Comparison of ENCODE assay signal across 14 cellular contexts in the genomic region with DNA sequence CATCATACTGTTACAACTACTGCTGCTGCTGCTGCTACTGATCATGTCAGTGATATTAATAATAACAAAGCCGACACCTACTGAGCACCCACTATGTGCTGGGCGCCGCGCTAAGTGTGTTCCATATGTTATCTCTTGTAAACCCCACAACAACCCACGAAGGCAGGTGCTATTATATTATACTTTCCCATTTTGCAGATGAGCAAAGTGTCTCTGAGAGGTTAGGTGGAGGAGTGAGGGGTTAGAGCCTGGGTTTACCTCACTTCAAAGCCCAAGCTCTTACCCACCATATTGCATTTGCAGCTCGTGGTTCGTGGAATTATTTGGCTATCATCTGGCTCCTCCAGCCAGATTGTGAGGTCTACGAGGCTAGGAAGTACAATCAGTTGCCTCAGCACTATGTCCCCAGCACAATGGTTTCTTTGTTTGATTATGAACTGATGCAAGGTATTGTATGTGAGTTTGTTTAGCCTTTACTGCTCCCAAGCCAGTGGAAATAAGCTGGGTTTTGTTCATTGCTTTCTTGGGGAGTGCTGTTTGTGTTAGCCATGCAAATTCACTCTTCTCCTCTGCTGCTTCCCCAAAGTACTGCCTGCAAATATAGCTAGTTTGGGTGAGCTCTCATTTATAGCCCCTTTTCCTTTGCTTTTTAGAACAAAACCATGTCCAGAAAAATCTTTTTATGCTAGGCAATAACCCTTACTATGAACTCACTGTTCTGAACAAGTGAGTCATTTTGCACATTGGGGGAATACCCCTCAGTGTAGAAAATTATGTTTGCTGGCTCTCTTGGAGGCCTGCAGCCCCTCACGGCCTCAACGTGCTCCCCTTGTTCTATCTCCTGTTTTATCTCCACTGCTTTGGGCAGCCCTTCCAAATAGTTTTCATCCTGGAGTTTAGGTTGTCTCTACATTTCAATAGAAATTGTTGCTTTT. TPM values are rescaled to one million over a fixed set of nuclear protein-coding genes. Genes with fewer than 3 reads are reported as not detected.
DNase-seq lines count a peak whose midpoint lies in the region; ATAC-seq and TF ChIP-seq lines count a peak whose summit lies in the region.
"Had no signal": no experiment of that assay in that cellular context is flagged by ENCODE, and none has a peak within 500 bp of the region (broad histone marks: within the 10 kb centered on the region; RNA-seq: fewer than 3 reads in every experiment).

No MANE protein-coding gene starts in this region.

- H3K14ac ChIP-seq in trophoblast cell (ENCODE audit: low read length): no peak overlapping the region

- no peak overlapping the region for H3K23ac ChIP-seq in trophoblast cell (ENCODE audit: low read length)

- H4K91ac ChIP-seq in trophoblast cell (ENCODE audit: low read depth, low read length): no peak overlapping the region

- H3K27me3 ChIP-seq in esophagus muscularis mucosa (peaks cover 0 to 12% (median 0%) of the 10 kb centered on the region in 4 donors), trophoblast cell (ENCODE audit: insufficient read depth, low read length) (no peaks in the 10 kb centered on the region)

- DNase-seq in COR-L47 (lab: John Stamatoyannopoulos, UW) (peak; percentile 18), HT1080 (ENCODE audit: low read depth) (peak; percentile 36), esophagus muscularis mucosa (ENCODE audit: extremely low spot score) (peak; percentile 80), trophoblast cell (no peak), cardiac septum (ENCODE audit: low spot score) (no peak), HUDEP-2 (lab: John Stamatoyannopoulos, UW; ENCODE audit: unreplicated experiment in 76 of 76) (no peak)
- DNase-seq in activated CD4-positive, alpha-beta memory T cell treated with anti-CD3 and anti-CD28 coated beads, Interleukin-2, amount 10 ng/mL, durations not matched to agents 7 days and 5 days: no peak
- DNase-seq: activated gamma-delta T cell treated with Interleukin-2 at 50 U/mL for 16 hours; dorsolateral prefrontal cortex; hippocampal formation; naive B cell; NCI-H2081 treated with DMSO at 0.1 percent for 48 hours; stimulated activated CD4-positive, alpha-beta T cell treated with anti-CD3 and anti-CD28 coated beads, Interleukin-4, amount 100 ng/mL, for 24 hours had no signal

- no peak overlapping the region for H3K27ac Mint-ChIP-seq in activated CD4-positive, alpha-beta memory T cell treated with anti-CD3 and anti-CD28 coated beads, Interleukin-2, amount 10 ng/mL, durations not matched to agents 7 days and 5 days

- H2BK12ac ChIP-seq in trophoblast cell (ENCODE audit: low read length): no peak overlapping the region

- no peak overlapping the region for H3K18ac ChIP-seq in trophoblast cell (ENCODE audit: low read length)

- no peak overlapping the region for H2BK5ac ChIP-seq in trophoblast cell (ENCODE audit: low read depth, low read length, poor library complexity)

- POLR2A ChIA-PET in activated CD4-positive, alpha-beta memory T cell treated with anti-CD3 and anti-CD28 coated beads, Interleukin-2, amount 10 ng/mL, durations not matched to agents 7 days and 5 days (lab: Charles Lee): no interaction called here

- H4K12ac ChIP-seq in trophoblast cell (ENCODE audit: low read depth, low read length): no peak overlapping the region

- H3K36me3 Mint-ChIP-seq in activated CD4-positive, alpha-beta memory T cell treated with anti-CD3 and anti-CD28 coated beads, Interleukin-2, amount 10 ng/mL, durations not matched to agents 7 days and 5 days (ENCODE audit: low read depth): no peaks in the 10 kb centered on the region
- H3K36me3 Mint-ChIP-seq: naive B cell had no signal

- no peak overlapping the region for H2AK5ac ChIP-seq in trophoblast cell (ENCODE audit: low read length)

- H3K9me3 Mint-ChIP-seq in activated CD4-positive, alpha-beta memory T cell treated with anti-CD3 and anti-CD28 coated beads, Interleukin-2, amount 10 ng/mL, durations not matched to agents 7 days and 5 days: no peaks in the 10 kb centered on the region
- H3K9me3 Mint-ChIP-seq: naive B cell had no signal

- H3K4me3 ChIP-seq in esophagus muscularis mucosa (no peak overlapping the region), trophoblast cell (ENCODE audit: low read depth, low read length) (no peak overlapping the region)

- H3K4me2 ChIP-seq in trophoblast cell (ENCODE audit: low read length): no peak overlapping the region

- no peaks in the 10 kb centered on the region for H3K79me1 ChIP-seq in trophoblast cell (ENCODE audit: low read length)

- H3K79me2 ChIP-seq in trophoblast cell (ENCODE audit: control insufficient read depth, insufficient read depth, low read length, poor library complexity): no peaks in the 10 kb centered on the region

- H2BK120ac ChIP-seq in trophoblast cell (ENCODE audit: insufficient read depth, low read length, poor library complexity): no peak overlapping the region

- H3K4me1 Mint-ChIP-seq in activated CD4-positive, alpha-beta memory T cell treated with anti-CD3 and anti-CD28 coated beads, Interleukin-2, amount 10 ng/mL, durations not matched to agents 7 days and 5 days: peaks cover 4% of the 10 kb centered on the region

- H4K8ac ChIP-seq in trophoblast cell (ENCODE audit: low read depth, low read length): no peak overlapping the region

- H3K4me3 Mint-ChIP-seq in activated CD4-positive, alpha-beta memory T cell treated with anti-CD3 and anti-CD28 coated beads, Interleukin-2, amount 10 ng/mL, durations not matched to agents 7 days and 5 days: no peak overlapping the region
- H3K4me3 Mint-ChIP-seq: naive B cell had no signal

- no peak overlapping the region for H3K9ac ChIP-seq in trophoblast cell (ENCODE audit: low read length)

- peaks cover 2% of the 10 kb centered on the region for H3K27me3 Mint-ChIP-seq in activated CD4-positive, alpha-beta memory T cell treated with anti-CD3 and anti-CD28 coated beads, Interleukin-2, amount 10 ng/mL, durations not matched to agents 7 days and 5 days

- CTCF ChIA-PET in activated CD4-positive, alpha-beta memory T cell treated with anti-CD3 and anti-CD28 coated beads, Interleukin-2, amount 10 ng/mL, durations not matched to agents 7 days and 5 days (lab: Charles Lee): interaction anchor here (2.1 kb wide), 1 partner anchor 8 kb away, joined by 10 read pairs; no protein-coding TSS in a partner anchor

- H3K4me1 ChIP-seq in esophagus muscularis mucosa (no peaks in the 10 kb centered on the region), trophoblast cell (ENCODE audit: control insufficient read depth in 1 of 2, insufficient read depth in 2 of 2, low read length in 2 of 2) (peaks cover 7 to 19% of the 10 kb centered on the region in 2 experiments)

- no peak for TF ChIP-seq EP300 in esophagus muscularis mucosa (IDR thresholded peaks at IDR 0.05)

- intact Hi-C loops in esophagus muscularis mucosa (cut with DNase I) (no loop called here), cardiac septum (cut with DNase I) (no loop called here)

- no peak overlapping the region for H2AFZ ChIP-seq in trophoblast cell (ENCODE audit: insufficient read depth, low read length, poor library complexity)

- H3K36me3 ChIP-seq in esophagus muscularis mucosa: no peaks in the 10 kb centered on the region
- no peaks in the 10 kb centered on the region for H3K36me3 ChIP-seq in trophoblast cell (ENCODE audit: control insufficient read depth in 1 of 2, insufficient read depth in 2 of 2, low read length in 2 of 2)

- TF ChIP-seq CTCF in esophagus muscularis mucosa (IDR thresholded peaks at IDR 0.05): no peak

- no peak for TF ChIP-seq POLR2A in esophagus muscularis mucosa (IDR thresholded peaks at IDR 0.05; ENCODE audit: low read depth)

- H3K27ac ChIP-seq in esophagus muscularis mucosa (replicated peaks in 1 of 4): no peak overlapping the region
- no peak overlapping the region for H3K27ac ChIP-seq in trophoblast cell (ENCODE audit: low read depth, low read length)

- no peak overlapping the region for H3K4ac ChIP-seq in trophoblast cell (ENCODE audit: low read depth, low read length)

- peak; percentile 75 for ATAC-seq in GM18909 (IDR thresholded peaks at IDR 0.05; ENCODE audit: poor library complexity, unreplicated experiment)

- no peaks in the 10 kb centered on the region for H3K9me3 ChIP-seq in esophagus muscularis mucosa
- peaks cover 1% of the 10 kb centered on the region for H3K9me3 ChIP-seq in trophoblast cell (ENCODE audit: insufficient read depth, low read depth, low read length)

- WGBS in esophagus muscularis mucosa: 91% methylated on average over 10 of the region's 10 CpGs
- no CpG with 5 or more reads among the region's 10 CpGs for WGBS in trophoblast cell (ENCODE audit: extremely low coverage, insufficient coverage, insufficient read length)

RNA-seq across cellular contexts. Expression of gene ALG2, which starts 47.9 kb away (rescaled TPM):
- total RNA-seq in HT1080 (2014; rRNA removed; shearing (Covaris generic)): 34.0 and 34.4 TPM in 2 replicates
- polyA plus RNA-seq in HT1080 (2015; cell fraction: cytosol; rRNA removed): 28.1 and 29.7 TPM in 2 replicates
- polyA plus RNA-seq in HT1080 (2015; cell fraction: nucleus; rRNA removed): 30.5 and 33.9 TPM in 2 replicates
- total RNA-seq in esophagus muscularis mucosa (10 to 100 TPM; 19.5 to 33.4 (median 26.2) TPM), cardiac septum (16.0 TPM)
- 69.4 and 72.3 TPM in 2 replicates for polyA plus RNA-seq in trophoblast cell (2013)
- total RNA-seq in activated CD4-positive, alpha-beta memory T cell treated with anti-CD3 and anti-CD28 coated beads, Interleukin-2, amount 10 ng/mL, durations not matched to agents 7 days and 5 days: 10 to 100 TPM; 30.0 to 31.9 TPM

RNA-seq across cellular contexts. Expression of gene SEC61B, which starts 48.2 kb away (rescaled TPM):
- 107 and 142 TPM in 2 replicates for total RNA-seq in HT1080 (2014; rRNA removed; shearing (Covaris generic))
- 94.9 and 98.4 TPM in 2 replicates for polyA plus RNA-seq in HT1080 (2015; cell fraction: cytosol; rRNA removed)
- 38.8 and 46.0 TPM in 2 replicates for polyA plus RNA-seq in HT1080 (2015; cell fraction: nucleus; rRNA removed)
- total RNA-seq in esophagus muscularis mucosa (10 to 100 TPM; 53.6 to 67.9 (median 62.9) TPM), cardiac septum (47.9 TPM)
- polyA plus RNA-seq in trophoblast cell (2013): 776 and 817 TPM in 2 replicates
- total RNA-seq in activated CD4-positive, alpha-beta memory T cell treated with anti-CD3 and anti-CD28 coated beads, Interleukin-2, amount 10 ng/mL, durations not matched to agents 7 days and 5 days: 100 to 1,000 TPM; 148 to 165 TPM

Comparison
In these comparisons a context has a peak if more than half of its experiments do, and no peak if none do; other contexts are left out.
1. DNase-seq: peak in COR-L47 (single experiment), HT1080 (single experiment) and esophagus muscularis mucosa (single experiment); none in trophoblast cell (0 of 2), cardiac septum (single experiment), HUDEP-2 (0 of 76) and activated CD4-positive, alpha-beta memory T cell treated with anti-CD3 and anti-CD28 coated beads, Interleukin-2, amount 10 ng/mL, durations not matched to agents 7 days and 5 days (single experiment).